In genomic region chr2:95031726-95032116, GRCh38 we compare ENCODE assay signal across 28 cellular contexts. TPM values are rescaled to one million over a fixed set of nuclear protein-coding genes. Genes with fewer than 3 reads are reported as not detected.
DNase-seq lines count a peak whose midpoint lies in the region; ATAC-seq, FAIRE-seq and TF ChIP-seq lines count a peak whose summit lies in the region.
"Had no signal": no experiment of that assay in that cellular context is flagged by ENCODE, and none has a peak within 500 bp of the region (broad histone marks: within the 10 kb centered on the region; RNA-seq: fewer than 3 reads in every experiment).

No MANE protein-coding gene starts in this region.

- no peaks in the 10 kb centered on the region for H3K9me3 ChIP-seq in CD4-positive, alpha-beta memory T cell (ENCODE audit: control insufficient read depth in 1 of 2, low read length in 2 of 2)
- no peaks in the 10 kb centered on the region for H3K9me3 ChIP-seq in pancreas
- H3K9me3 ChIP-seq: A549, mucosa of descending colon, psoas muscle had no signal

- intact Hi-C loops in activated CD4-positive, alpha-beta T cell treated with anti-CD3 and anti-CD28 coated beads, Interleukin-2, amount 10 ng/mL, durations not matched to agents 24 days and 14 days (cut with micrococcal nuclease) = no loop called here
- intact Hi-C loops in CD4-positive, alpha-beta memory T cell (cut with micrococcal nuclease) = no loop called here
- intact Hi-C loops in CD14-positive monocyte (cut with micrococcal nuclease) (no loop called here), pancreas (cut with DNase I) (no loop called here), posterior vena cava (cut with DNase I) (no loop called here)

- CTCF ChIA-PET in CD4-positive, alpha-beta memory T cell (lab: Charles Lee; ENCODE audit: partially characterized antibody) = interaction anchor here (0.8 to 4.3 kb wide), 6 partner anchors 9 to 47 kb away, joined by 3 to 22 read pairs (median 8); no protein-coding TSS in a partner anchor

- H3K4me3 Mint-ChIP-seq in activated CD4-positive, alpha-beta T cell treated with anti-CD3 and anti-CD28 coated beads, Interleukin-2, amount 10 ng/mL, durations not matched to agents 24 days and 14 days = no peak overlapping the region
- peak overlapping the region in 3 of 8 donors; percentile 24 to 39 (median 24) for H3K4me3 Mint-ChIP-seq in CD4-positive, alpha-beta memory T cell
- H3K4me3 Mint-ChIP-seq in naive thymus-derived CD8-positive, alpha-beta T cell = peak overlapping the region in 3 of 10 donors; percentile 23 to 34 (median 33)
- H3K4me3 Mint-ChIP-seq in CD14-positive monocyte = no peak overlapping the region
- H3K4me3 Mint-ChIP-seq: activated CD8-positive, alpha-beta memory T cell treated with anti-CD3 and anti-CD28 coated beads, Interleukin-2, amount 10 ng/mL, durations not matched to agents 7 days and 5 days; dendritic cell treated with granulocyte-macrophage colony-stimulating factor and Interleukin-4, amounts not matched to agents 40 ng/mL and 50 ng/mL, for 4 days; GM23338; immature natural killer cell; neural crest cell had no signal

- peaks cover 87% of the 10 kb centered on the region for H3K4me1 ChIP-seq in CD4-positive, alpha-beta memory T cell (ENCODE audit: insufficient read depth, low read length)
- no peaks in the 10 kb centered on the region for H3K4me1 ChIP-seq in pancreas
- H3K4me1 ChIP-seq: A549, psoas muscle had no signal

- POLR2A ChIA-PET in CD4-positive, alpha-beta memory T cell (lab: Charles Lee; ENCODE audit: partially characterized antibody) = interaction anchor here (0.8 to 2.0 kb wide), 5 partner anchors 9 to 47 kb away, joined by 3 to 9 read pairs (median 5); no protein-coding TSS in a partner anchor
- POLR2A ChIA-PET in naive thymus-derived CD8-positive, alpha-beta T cell (lab: Charles Lee) = interaction anchor here (1.0 to 14.4 kb wide), 6 partner anchors 9 to 47 kb away, joined by 3 to 944 read pairs (median 5); no protein-coding TSS in a partner anchor

- peaks cover 52% of the 10 kb centered on the region for H3K4me1 Mint-ChIP-seq in activated CD4-positive, alpha-beta T cell treated with anti-CD3 and anti-CD28 coated beads, Interleukin-2, amount 10 ng/mL, durations not matched to agents 24 days and 14 days
- peaks cover 25 to 88% (median 63%) of the 10 kb centered on the region in 4 donors for H3K4me1 Mint-ChIP-seq in CD4-positive, alpha-beta memory T cell
- H3K4me1 Mint-ChIP-seq in naive thymus-derived CD8-positive, alpha-beta T cell = peaks cover 34 to 90% (median 81%) of the 10 kb centered on the region in 4 donors
- H3K4me1 Mint-ChIP-seq in CD14-positive monocyte = peaks cover 6% of the 10 kb centered on the region

- no peak overlapping the region for H3K27ac ChIP-seq in CD4-positive, alpha-beta memory T cell (ENCODE audit: low read depth, low read length)
- peak overlapping the region; percentile 47 for H3K27ac ChIP-seq in VCaP
- no peak overlapping the region for H3K27ac ChIP-seq in pancreas
- H3K27ac ChIP-seq: A549, psoas muscle had no signal

- peaks cover 56% of the 10 kb centered on the region for H3K36me3 Mint-ChIP-seq in activated CD4-positive, alpha-beta T cell treated with anti-CD3 and anti-CD28 coated beads, Interleukin-2, amount 10 ng/mL, durations not matched to agents 24 days and 14 days (ENCODE audit: low read depth)
- peaks cover 12 to 20% of the 10 kb centered on the region in 2 donors for H3K36me3 Mint-ChIP-seq in CD4-positive, alpha-beta memory T cell
- H3K36me3 Mint-ChIP-seq in naive thymus-derived CD8-positive, alpha-beta T cell = peaks cover 0 to 20% (median 3%) of the 10 kb centered on the region in 3 donors
- no peaks in the 10 kb centered on the region for H3K36me3 Mint-ChIP-seq in CD14-positive monocyte
- H3K36me3 Mint-ChIP-seq: immature natural killer cell had no signal

- FAIRE-seq in pancreas (lab: Jason Lieb, UNC) = no peak
- FAIRE-seq: A549, D721Med, endothelial cell of umbilical vein had no signal

- no peaks in the 10 kb centered on the region for H3K27me3 ChIP-seq in CD4-positive, alpha-beta memory T cell (ENCODE audit: insufficient read depth, low read length)
- peaks cover 0 to 10% (median 2%) of the 10 kb centered on the region in 4 donors for H3K27me3 ChIP-seq in pancreas

- TF ChIP-seq CTCF in VCaP (conservative IDR thresholded peaks at IDR 0.05) (no peak), CD14-positive monocyte (IDR thresholded peaks at IDR 0.05) (no peak), pancreas (IDR thresholded peaks at IDR 0.05) (no peak)

- H3K9me3 Mint-ChIP-seq in activated CD4-positive, alpha-beta T cell treated with anti-CD3 and anti-CD28 coated beads, Interleukin-2, amount 10 ng/mL, durations not matched to agents 24 days and 14 days = peaks cover 4% of the 10 kb centered on the region
- peaks cover 0 to 1% (median 0%) of the 10 kb centered on the region in 8 donors for H3K9me3 Mint-ChIP-seq in CD4-positive, alpha-beta memory T cell
- peaks cover 0 to 5% (median 0%) of the 10 kb centered on the region in 9 donors for H3K9me3 Mint-ChIP-seq in naive thymus-derived CD8-positive, alpha-beta T cell
- H3K9me3 Mint-ChIP-seq in CD14-positive monocyte = peaks cover 0 to 4% (median 2%) of the 10 kb centered on the region in 7 donors
- H3K9me3 Mint-ChIP-seq: GM23338 had no signal

- DNase-seq in activated CD4-positive, alpha-beta T cell treated with anti-CD3 and anti-CD28 coated beads, Interleukin-2, amount 10 ng/mL, durations not matched to agents 24 days and 14 days = no peak
- DNase-seq in activated CD4-positive, alpha-beta T cell treated with anti-CD3 and anti-CD28 coated beads for 48 hours = no peak
- DNase-seq in CD4-positive, alpha-beta memory T cell = no peak
- no peak for DNase-seq in naive thymus-derived CD8-positive, alpha-beta T cell
- DNase-seq in CD14-positive monocyte (ENCODE audit: low spot score) (no peak), pancreas (no peak), posterior vena cava (ENCODE audit: low spot score) (no peak)
- DNase-seq: activated CD8-positive, alpha-beta memory T cell treated with anti-CD3 and anti-CD28 coated beads, Interleukin-2, amount 10 ng/mL, durations not matched to agents 7 days and 5 days; foreskin fibroblast; immature natural killer cell; Karpas-422; NCI-H1694 treated with DMSO at 0.1 percent for 48 hours; NCI-H2171 treated with DMSO at 0.1 percent for 48 hours; NCI-H526; RPMI8226; stimulated activated naive CD4-positive, alpha-beta T cell treated with Interleukin-2 at 50 U/mL for 16 hours had no signal

- ATAC-seq in naive thymus-derived CD8-positive, alpha-beta T cell = no peak
- no peak for ATAC-seq in pancreas
- ATAC-seq: activated CD4-positive, CD25-positive, alpha-beta regulatory T cell treated with anti-CD3 and anti-CD28 coated beads, Interleukin-2, amount 50 U/mL, for 24 hours; activated CD8-positive, alpha-beta memory T cell treated with anti-CD3 and anti-CD28 coated beads, Interleukin-2, amount 10 ng/mL, durations not matched to agents 7 days and 5 days; GM23338; mucosa of descending colon; psoas muscle had no signal

- no peaks in the 10 kb centered on the region for H3K27me3 Mint-ChIP-seq in activated CD4-positive, alpha-beta T cell treated with anti-CD3 and anti-CD28 coated beads, Interleukin-2, amount 10 ng/mL, durations not matched to agents 24 days and 14 days
- H3K27me3 Mint-ChIP-seq in CD4-positive, alpha-beta memory T cell = no peaks in the 10 kb centered on the region
- H3K27me3 Mint-ChIP-seq in naive thymus-derived CD8-positive, alpha-beta T cell = peaks cover 0 to 4% (median 0%) of the 10 kb centered on the region in 5 donors
- peaks cover 17 to 24% (median 23%) of the 10 kb centered on the region in 3 donors for H3K27me3 Mint-ChIP-seq in CD14-positive monocyte (ENCODE audit: low read depth in 3 of 3)

- 43 to 52% methylated on average over 1 of the region's 1 CpG for WGBS in pancreas, 2 donors

- no peaks in the 10 kb centered on the region for H3K36me3 ChIP-seq in CD4-positive, alpha-beta memory T cell (ENCODE audit: insufficient read depth, low read length)
- H3K36me3 ChIP-seq in pancreas = no peaks in the 10 kb centered on the region

- peak overlapping the region; percentile 39 for H3K27ac Mint-ChIP-seq in activated CD4-positive, alpha-beta T cell treated with anti-CD3 and anti-CD28 coated beads, Interleukin-2, amount 10 ng/mL, durations not matched to agents 24 days and 14 days
- peak overlapping the region in 4 of 7 donors; percentile 32 to 80 (median 50) for H3K27ac Mint-ChIP-seq in CD4-positive, alpha-beta memory T cell
- H3K27ac Mint-ChIP-seq in naive thymus-derived CD8-positive, alpha-beta T cell = peak overlapping the region in 8 of 10 donors; percentile 15 to 75 (median 59)
- H3K27ac Mint-ChIP-seq in CD14-positive monocyte = no peak overlapping the region
- H3K27ac Mint-ChIP-seq: activated CD8-positive, alpha-beta memory T cell treated with anti-CD3 and anti-CD28 coated beads, Interleukin-2, amount 10 ng/mL, durations not matched to agents 7 days and 5 days; dendritic cell treated with granulocyte-macrophage colony-stimulating factor and Interleukin-4, amounts not matched to agents 40 ng/mL and 50 ng/mL, for 4 days; GM23338; immature natural killer cell had no signal

- no peak overlapping the region for H3K4me3 ChIP-seq in CD4-positive, alpha-beta memory T cell (ENCODE audit: low read length in 2 of 2)
- no peak overlapping the region for H3K4me3 ChIP-seq in pancreas
- H3K4me3 ChIP-seq: A549, GM23338, mucosa of descending colon, psoas muscle had no signal

RNA-seq across cellular contexts. Expression of gene MAL, which starts 6.2 kb away (rescaled TPM):
- total RNA-seq in activated CD4-positive, alpha-beta T cell treated with anti-CD3 and anti-CD28 coated beads, Interleukin-2, amount 10 ng/mL, durations not matched to agents 24 days and 14 days = 166 and 167 TPM in 2 replicates
- total RNA-seq in CD4-positive, alpha-beta memory T cell = 100 to 1,000 TPM; 108 to 113 TPM
- 100 to 1,000 TPM; 271 to 274 TPM for polyA plus RNA-seq in CD4-positive, alpha-beta memory T cell
- total RNA-seq in naive thymus-derived CD8-positive, alpha-beta T cell = 100 to 1,000 TPM; 116 to 117 TPM
- polyA plus RNA-seq in naive thymus-derived CD8-positive, alpha-beta T cell = 100 to 1,000 TPM; 158 to 284 (median 273) TPM
- polyA plus RNA-seq in CD14-positive monocyte (under 1 TPM; 0.39 to 0.48 TPM), pancreas (1 to 10 TPM; 1.6 to 1.9 TPM)
- total RNA-seq in pancreas (1 to 10 TPM in 1 of 6 donors, under 1 TPM in 4, not detected in 1; 0.25 to 1.2 (median 0.55) TPM), posterior vena cava (1 to 10 TPM; 1.0 to 1.6 TPM)
- total RNA-seq: endothelial cell of umbilical vein, liver had no signal
- polyA plus RNA-seq: A549, BJ, endothelial cell of umbilical vein had no signal

Comparison
In these comparisons a context has a peak if more than half of its experiments do, and no peak if none do; other contexts are left out.
1. H3K27ac Mint-ChIP-seq: peak in activated CD4-positive, alpha-beta T cell treated with anti-CD3 and anti-CD28 coated beads, Interleukin-2, amount 10 ng/mL, durations not matched to agents 24 days and 14 days (single experiment), CD4-positive, alpha-beta memory T cell (4 of 7) and naive thymus-derived CD8-positive, alpha-beta T cell (8 of 10); none in CD14-positive monocyte (0 of 7).
2. RNA of gene MAL, which starts 6.2 kb away (total RNA-seq): 166 to 167 TPM in activated CD4-positive, alpha-beta T cell treated with anti-CD3 and anti-CD28 coated beads, Interleukin-2, amount 10 ng/mL, durations not matched to agents 24 days and 14 days, 116 to 117 TPM in naive thymus-derived CD8-positive, alpha-beta T cell and 108 to 113 TPM in CD4-positive, alpha-beta memory T cell; 1.0 to 1.6 TPM in posterior vena cava and 0.25 to 1.2 TPM in pancreas; every median in the first group is over 10 times any median in the second.